ENCODE assay signal across 7 cellular contexts in the genomic region with DNA sequence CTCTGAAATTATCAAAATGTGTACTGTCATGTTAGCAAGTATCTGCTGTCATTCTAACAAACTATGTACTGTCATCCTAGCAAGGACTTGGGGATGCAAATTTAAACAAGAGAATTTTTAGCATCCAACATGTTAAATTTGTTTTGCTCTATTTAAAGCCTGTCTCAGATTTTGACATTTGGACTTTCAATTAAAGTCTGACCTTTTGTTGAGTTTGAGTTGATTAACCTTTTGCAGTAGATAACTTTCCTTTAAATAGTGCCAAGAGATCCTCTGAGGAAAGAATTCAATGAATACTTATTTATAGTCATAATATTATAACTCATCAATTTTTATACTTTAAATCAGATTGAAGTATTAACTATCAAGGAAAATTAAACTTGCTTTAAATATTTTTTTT.
"Had no signal": no experiment of that assay in that cellular context is flagged by ENCODE, and none has a peak within 500 bp of the region (broad histone marks: within the 10 kb centered on the region; RNA-seq: fewer than 3 reads in every experiment).

No MANE protein-coding gene starts in this region.

- H3K27ac ChIP-seq: HL-60, KMS-11 had no signal

- H3K9ac ChIP-seq: KMS-11 had no signal

- H3K4me3 ChIP-seq: K562 had no signal

- FAIRE-seq: HTR-8/SVneo, K562 had no signal

- ATAC-seq: K562 had no signal

- H3K4me2 ChIP-seq: KMS-11 had no signal

- DNase-seq: IMR-90, KBM-7, KG1 had no signal
